Comparison of ENCODE assay signal across 1 cellular context in the genomic region with DNA sequence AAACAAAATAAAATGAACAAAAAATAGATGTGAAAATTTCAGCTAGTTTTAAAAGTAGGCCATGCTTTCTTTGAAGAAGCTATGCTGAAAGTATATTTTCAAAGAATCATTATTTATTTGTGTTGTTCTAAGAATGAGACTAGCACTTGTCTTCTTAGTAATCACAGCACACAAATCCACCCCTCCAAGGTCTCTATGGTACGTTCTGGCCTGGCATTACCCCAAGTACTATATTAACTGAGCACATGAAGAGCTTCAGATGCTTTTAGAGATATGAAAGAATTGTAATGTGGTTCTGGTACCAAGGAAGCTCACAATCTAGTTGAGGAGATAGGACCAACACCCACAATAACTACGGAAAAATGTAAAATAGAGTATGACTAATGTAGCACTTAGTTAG.
TF ChIP-seq lines count a peak whose summit lies in the region.

No MANE protein-coding gene starts in this region.

TF ChIP-seq in SK-N-SH treated with all-trans-retinoic acid at 6 μM for 48 hours, 23 proteins besides CTCF, POLR2A, EP300 and RAD21 (continued from another document):
- TF ChIP-seq, protein P1, sequence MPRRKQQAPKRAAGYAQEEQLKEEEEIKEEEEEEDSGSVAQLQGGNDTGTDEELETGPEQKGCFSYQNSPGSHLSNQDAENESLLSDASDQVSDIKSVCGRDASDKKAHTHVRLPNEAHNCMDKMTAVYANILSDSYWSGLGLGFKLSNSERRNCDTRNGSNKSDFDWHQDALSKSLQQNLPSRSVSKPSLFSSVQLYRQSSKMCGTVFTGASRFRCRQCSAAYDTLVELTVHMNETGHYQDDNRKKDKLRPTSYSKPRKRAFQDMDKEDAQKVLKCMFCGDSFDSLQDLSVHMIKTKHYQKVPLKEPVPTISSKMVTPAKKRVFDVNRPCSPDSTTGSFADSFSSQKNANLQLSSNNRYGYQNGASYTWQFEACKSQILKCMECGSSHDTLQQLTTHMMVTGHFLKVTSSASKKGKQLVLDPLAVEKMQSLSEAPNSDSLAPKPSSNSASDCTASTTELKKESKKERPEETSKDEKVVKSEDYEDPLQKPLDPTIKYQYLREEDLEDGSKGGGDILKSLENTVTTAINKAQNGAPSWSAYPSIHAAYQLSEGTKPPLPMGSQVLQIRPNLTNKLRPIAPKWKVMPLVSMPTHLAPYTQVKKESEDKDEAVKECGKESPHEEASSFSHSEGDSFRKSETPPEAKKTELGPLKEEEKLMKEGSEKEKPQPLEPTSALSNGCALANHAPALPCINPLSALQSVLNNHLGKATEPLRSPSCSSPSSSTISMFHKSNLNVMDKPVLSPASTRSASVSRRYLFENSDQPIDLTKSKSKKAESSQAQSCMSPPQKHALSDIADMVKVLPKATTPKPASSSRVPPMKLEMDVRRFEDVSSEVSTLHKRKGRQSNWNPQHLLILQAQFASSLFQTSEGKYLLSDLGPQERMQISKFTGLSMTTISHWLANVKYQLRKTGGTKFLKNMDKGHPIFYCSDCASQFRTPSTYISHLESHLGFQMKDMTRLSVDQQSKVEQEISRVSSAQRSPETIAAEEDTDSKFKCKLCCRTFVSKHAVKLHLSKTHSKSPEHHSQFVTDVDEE (CRISPR knock-in tag; IDR thresholded peaks at IDR 0.05) = no peak
- TF ChIP-seq ARNTL (CRISPR knock-in tag; IDR thresholded peaks at IDR 0.05; ENCODE audit: borderline replicate concordance, low read depth) (no peak), PPARA (CRISPR knock-in tag; IDR thresholded peaks at IDR 0.05; ENCODE audit: borderline replicate concordance) (no peak), GLIS3 (CRISPR knock-in tag; IDR thresholded peaks at IDR 0.05) (no peak), OSR1 (CRISPR knock-in tag; IDR thresholded peaks at IDR 0.05) (no peak), TOX (CRISPR knock-in tag; IDR thresholded peaks at IDR 0.05; ENCODE audit: borderline replicate concordance) (no peak), RARB (CRISPR knock-in tag; IDR thresholded peaks at IDR 0.05) (no peak), BACH2 (CRISPR knock-in tag; IDR thresholded peaks at IDR 0.05; ENCODE audit: borderline replicate concordance) (no peak), ZFP3 (CRISPR knock-in tag; IDR thresholded peaks at IDR 0.05) (no peak), ZFP30 (CRISPR knock-in tag; IDR thresholded peaks at IDR 0.05) (no peak)
